ENCODE assay signal across 13 cellular contexts in genomic region chr2:12949406-12949805, GRCh38.
"Had no signal": no experiment of that assay in that cellular context is flagged by ENCODE, and none has a peak within 500 bp of the region (broad histone marks: within the 10 kb centered on the region; RNA-seq: fewer than 3 reads in every experiment).

No MANE protein-coding gene starts in this region.

- H3K4me3 Mint-ChIP-seq: endodermal cell had no signal

- H3K36me3 ChIP-seq: gastroesophageal sphincter, heart right ventricle, lower lobe of right lung, neutrophil, sigmoid colon, spleen, thoracic aorta, upper lobe of right lung had no signal

- H3K4me3 ChIP-seq: gastroesophageal sphincter, heart right ventricle, lower lobe of right lung, sigmoid colon, spleen, thoracic aorta, upper lobe of right lung had no signal

- DNase-seq: activated CD4-positive, alpha-beta T cell treated with anti-CD3 and anti-CD28 coated beads, Interleukin-2, amount 50 U/mL, for 1 hour; endodermal cell; heart right ventricle; left cardiac atrium; lower lobe of right lung; sigmoid colon; spleen; T-helper 9 cell; upper lobe of right lung had no signal

- H3K9me3 Mint-ChIP-seq: endodermal cell had no signal

- H3K27ac Mint-ChIP-seq: endodermal cell had no signal

- ATAC-seq: gastroesophageal sphincter, heart right ventricle, left cardiac atrium, upper lobe of right lung had no signal

- H3K4me1 ChIP-seq: gastroesophageal sphincter, lower lobe of right lung, parathyroid adenoma, sigmoid colon, spleen, upper lobe of right lung had no signal

- H3K79me2 ChIP-seq: parathyroid adenoma had no signal

- H3K27ac ChIP-seq: gastroesophageal sphincter, lower lobe of right lung, neutrophil, parathyroid adenoma, sigmoid colon, thoracic aorta, upper lobe of right lung had no signal

- H2AFZ ChIP-seq: parathyroid adenoma had no signal

- H3K9me3 ChIP-seq: gastroesophageal sphincter, heart right ventricle, lower lobe of right lung, neutrophil, sigmoid colon, spleen, thoracic aorta, upper lobe of right lung had no signal

- H3K27me3 ChIP-seq: gastroesophageal sphincter, sigmoid colon, upper lobe of right lung had no signal
